Comparison of ENCODE assay signal across 9 cellular contexts in the genomic region with DNA sequence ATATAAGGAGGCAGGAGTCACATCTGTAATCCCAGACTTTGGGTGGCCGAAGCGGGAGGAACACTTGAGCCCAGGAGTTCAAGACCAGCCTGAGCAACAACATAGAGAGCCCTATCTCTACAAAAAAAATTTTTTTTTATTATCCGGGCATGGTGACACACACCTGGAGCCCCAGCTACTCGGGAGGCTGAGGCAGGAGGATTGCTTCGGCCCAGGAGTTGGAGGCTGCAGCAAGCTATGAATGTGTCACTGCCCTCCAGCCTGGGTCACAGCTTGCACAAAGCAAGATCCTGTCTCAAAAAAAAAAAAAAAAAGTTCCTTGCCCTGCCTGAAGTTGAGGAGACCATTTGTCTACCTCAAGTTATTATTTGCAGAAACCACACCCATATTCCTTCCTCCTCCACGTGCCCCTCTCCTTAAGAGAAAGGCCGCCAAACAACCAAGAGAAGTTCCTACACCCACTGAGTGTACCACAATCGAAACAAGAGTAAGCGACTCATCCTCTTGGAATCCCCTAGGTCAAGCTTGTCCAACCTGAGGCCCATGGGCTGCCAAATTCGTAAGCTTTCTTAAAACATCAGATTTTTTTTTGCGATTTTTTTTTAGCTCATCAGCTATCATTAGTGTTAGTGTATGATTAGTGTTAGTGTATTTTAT. TPM values are rescaled to one million over a fixed set of nuclear protein-coding genes. Genes with fewer than 3 reads are reported as not detected.
DNase-seq lines count a peak whose midpoint lies in the region; ATAC-seq and TF ChIP-seq lines count a peak whose summit lies in the region.
"Had no signal": no experiment of that assay in that cellular context is flagged by ENCODE, and none has a peak within 500 bp of the region (broad histone marks: within the 10 kb centered on the region; RNA-seq: fewer than 3 reads in every experiment).

No MANE protein-coding gene starts in this region.

- CTCF ChIA-PET in activated CD4-positive, alpha-beta memory T cell treated with anti-CD3 and anti-CD28 coated beads for 36 hours (lab: Charles Lee), result interaction anchor here (1.4 to 4.4 kb wide), 4 partner anchors 82 to 110 kb away, joined by 4 to 47 read pairs (median 14); no protein-coding TSS in a partner anchor

- peaks cover 22% of the 10 kb centered on the region for H3K4me1 ChIP-seq in hepatocyte (ENCODE audit: insufficient read depth)
- no peaks in the 10 kb centered on the region for H3K4me1 ChIP-seq in right cardiac atrium (ENCODE audit: control insufficient read depth, insufficient read depth, low read length)

- H3K27ac Mint-ChIP-seq in activated CD4-positive, alpha-beta memory T cell treated with anti-CD3 and anti-CD28 coated beads for 36 hours, result no peak overlapping the region

- H3K27ac ChIP-seq in hepatocyte, result peak overlapping the region; percentile 85
- no peak overlapping the region for H3K27ac ChIP-seq in right cardiac atrium (ENCODE audit: low read length)
- H3K27ac ChIP-seq: SK-N-MC had no signal

- peak overlapping the region; percentile 75 for H3K4me3 Mint-ChIP-seq in activated CD4-positive, alpha-beta memory T cell treated with anti-CD3 and anti-CD28 coated beads for 36 hours

- H3K9me3 ChIP-seq in hepatocyte (ENCODE audit: low read depth) (no peaks in the 10 kb centered on the region), right cardiac atrium (ENCODE audit: control insufficient read depth, low read length) (no peaks in the 10 kb centered on the region)

- peak overlapping the region; percentile 99 for H3K4me2 ChIP-seq in hepatocyte

- no peaks in the 10 kb centered on the region for H4K20me1 ChIP-seq in hepatocyte (ENCODE audit: insufficient read depth, poor library complexity, severe bottlenecking)

- WGBS in hepatocyte (ENCODE audit: low lambda C conversion rate, missing lambda C conversion rate), result 84% methylated on average over 11 of the region's 11 CpGs
- WGBS in right cardiac atrium, result 82% methylated on average over 11 of the region's 11 CpGs

- no peaks in the 10 kb centered on the region for H3K36me3 ChIP-seq in hepatocyte (replicated peaks; ENCODE audit: insufficient read depth, low read depth)

- no peak for ATAC-seq in right cardiac atrium

- intact Hi-C loops in activated CD4-positive, alpha-beta memory T cell treated with anti-CD3 and anti-CD28 coated beads for 36 hours (cut with micrococcal nuclease), result no loop called here
- intact Hi-C loops in right cardiac atrium (cut with DNase I), result loop anchor here in 3 of 4 donors (10.0 kb wide), 3 partner anchors 86 to 106 kb away; no protein-coding TSS in a partner anchor

- H2AFZ ChIP-seq in hepatocyte, result no peak overlapping the region

- no peaks in the 10 kb centered on the region for H3K9me3 Mint-ChIP-seq in activated CD4-positive, alpha-beta memory T cell treated with anti-CD3 and anti-CD28 coated beads for 36 hours

- H3K9me2 ChIP-seq in hepatocyte (replicated peaks; ENCODE audit: insufficient read depth), result no peaks in the 10 kb centered on the region

- H3K27me3 Mint-ChIP-seq in activated CD4-positive, alpha-beta memory T cell treated with anti-CD3 and anti-CD28 coated beads for 36 hours, result no peaks in the 10 kb centered on the region

- POLR2A ChIA-PET in activated CD4-positive, alpha-beta memory T cell treated with anti-CD3 and anti-CD28 coated beads for 36 hours (lab: Charles Lee), result no interaction called here

- no peak for TF ChIP-seq CTCF in hepatocyte (IDR thresholded peaks at IDR 0.05; ENCODE audit: poor library complexity)

- H3K4me1 Mint-ChIP-seq in activated CD4-positive, alpha-beta memory T cell treated with anti-CD3 and anti-CD28 coated beads for 36 hours (ENCODE audit: low read depth), result peaks cover 32% of the 10 kb centered on the region

- no peaks in the 10 kb centered on the region for H3K27me3 ChIP-seq in hepatocyte
- no peaks in the 10 kb centered on the region for H3K27me3 ChIP-seq in right cardiac atrium (ENCODE audit: control insufficient read depth, insufficient read depth)

- DNase-seq in stimulated activated CD4-positive, alpha-beta T cell treated with anti-CD3 and anti-CD28 coated beads, Interleukin-15, amount 100 ng/mL, for 24 hours, result peak; percentile 20
- DNase-seq in stimulated activated CD4-positive, alpha-beta T cell treated with anti-CD3 and anti-CD28 coated beads, Interleukin-12 subunit alpha, Interleukin-12 subunit beta, amount 100 ng/mL, for 4 hours, result no peak
- peak; percentile 12 for DNase-seq in activated CD4-positive, alpha-beta memory T cell treated with anti-CD3 and anti-CD28 coated beads for 36 hours
- DNase-seq in hepatocyte (ENCODE audit: low spot score) (no peak), occipital lobe (lab: John Stamatoyannopoulos, UW) (no peak), activated gamma-delta T cell treated with Interleukin-2 at 50 U/mL for 16 hours (no peak), NCI-H2107 treated with DMSO at 0.1 percent for 48 hours (lab: John Stamatoyannopoulos, UW; ENCODE audit: unreplicated experiment) (no peak), right cardiac atrium (no peak)

- H3K36me3 Mint-ChIP-seq in activated CD4-positive, alpha-beta memory T cell treated with anti-CD3 and anti-CD28 coated beads for 36 hours, result no peaks in the 10 kb centered on the region

- H3K4me3 ChIP-seq in hepatocyte (no peak overlapping the region), right cardiac atrium (ENCODE audit: low read length) (no peak overlapping the region)
- H3K4me3 ChIP-seq: SK-N-MC had no signal

- H3K79me2 ChIP-seq in hepatocyte, result peaks cover 55% of the 10 kb centered on the region

RNA-seq across cellular contexts. Expression of gene ABCC4, which starts 2.2 kb away (rescaled TPM):
- total RNA-seq in activated CD4-positive, alpha-beta memory T cell treated with anti-CD3 and anti-CD28 coated beads for 36 hours, result 1 to 10 TPM; 6.9 to 8.7 TPM
- total RNA-seq in hepatocyte (23.3 and 25.3 TPM in 2 replicates), occipital lobe (9.0 TPM), right cardiac atrium (1 to 10 TPM; 3.5 to 5.8 (median 4.7) TPM)
- polyA plus RNA-seq in hepatocyte (9.6 and 9.8 TPM in 2 replicates), right cardiac atrium (1.2 TPM)

Comparison
In these comparisons a context has a peak if more than half of its experiments do, and no peak if none do; other contexts are left out.
1. DNase-seq: peak in stimulated activated CD4-positive, alpha-beta T cell treated with anti-CD3 and anti-CD28 coated beads, Interleukin-15, amount 100 ng/mL, for 24 hours (single experiment) and activated CD4-positive, alpha-beta memory T cell treated with anti-CD3 and anti-CD28 coated beads for 36 hours (single experiment); none in stimulated activated CD4-positive, alpha-beta T cell treated with anti-CD3 and anti-CD28 coated beads, Interleukin-12 subunit alpha, Interleukin-12 subunit beta, amount 100 ng/mL, for 4 hours (single experiment), hepatocyte (single experiment), occipital lobe (single experiment), activated gamma-delta T cell treated with Interleukin-2 at 50 U/mL for 16 hours (single experiment), NCI-H2107 treated with DMSO at 0.1 percent for 48 hours (single experiment) and right cardiac atrium (0 of 3).